ENCODE assay signal across 8 cellular contexts in genomic region chr4:7828011-7828720, GRCh38.
A peak's percentile ranks its signal among the peaks of the same experiment; 100 is the strongest.
DNase-seq lines count a peak whose midpoint lies in the region; ATAC-seq and TF ChIP-seq lines count a peak whose summit lies in the region.

No MANE protein-coding gene starts in this region.

- peak overlapping the region; percentile 81 for H3K4me2 ChIP-seq in IMR-90 (ENCODE audit: low read depth, low read length)

- peaks cover 40% of the 10 kb centered on the region for H3K36me3 ChIP-seq in IMR-90 (ENCODE audit: control insufficient read depth, insufficient read depth, low read length)

- H2BK20ac ChIP-seq in IMR-90 (ENCODE audit: low read depth, low read length) = peak overlapping the region; percentile 80

- BruUV-seq in IMR-90 (replicated peaks; lab: Mats Ljungman, UMichigan) = no TSS peak

- peak overlapping the region; percentile 83 for H2AK5ac ChIP-seq in IMR-90 (ENCODE audit: low read depth, low read length)

- H2BK15ac ChIP-seq in IMR-90 (ENCODE audit: low read depth, low read length) = peak overlapping the region; percentile 13; the same call in 1 of the 3 replicates

- H3K4me3 ChIP-seq in IMR-90 (ENCODE audit: insufficient read depth, low read depth, low read length) = no peak overlapping the region

- H3K9me1 ChIP-seq in IMR-90 (ENCODE audit: insufficient read depth, low read length) = peaks cover 27% of the 10 kb centered on the region

- peak overlapping the region; percentile 80 for H2AK9ac ChIP-seq in IMR-90 (replicated peaks; ENCODE audit: low read depth, low read length, poor library complexity)

- dilution Hi-C loops in IMR-90 (cut with HindIII; ENCODE audit: low sequenced_read_pairs, unreplicated experiment) = no loop called here

- CTCF ChIA-PET in IMR-90 (lab: Yijun Ruan, JAX) = interaction anchor here (1.4 to 2.2 kb wide), 2 partner anchors 16 to 24 kb away, joined by 3 to 6 read pairs; no protein-coding TSS in a partner anchor

- peak overlapping the region; percentile 7 for H3K18ac ChIP-seq in IMR-90 (ENCODE audit: low read depth, low read length)

- H3K9ac ChIP-seq in IMR-90 (ENCODE audit: low read depth, low read length) = peak overlapping the region; percentile 51

- intact Hi-C loops in IMR-90 (cut with micrococcal nuclease) = loop anchor here (2.0 kb wide), 1 partner anchor 15 kb away; no protein-coding TSS in a partner anchor

- WGBS in IMR-90 (ENCODE audit: extremely low coverage in 2 of 2, insufficient read length in 1 of 2), 2 experiments = 86% methylated on average over 1 of the region's 13 CpGs; no CpG with 5 or more reads in 1 of the 2 experiments

- H3K27ac ChIP-seq in IMR-90 (ENCODE audit: insufficient read depth, low read length) (peak overlapping the region; percentile 79), cingulate gyrus (ENCODE audit: low read depth, low read length) (peak overlapping the region; percentile 82)

- peaks cover 32% of the 10 kb centered on the region for H4K20me1 ChIP-seq in IMR-90 (ENCODE audit: insufficient read depth, low read length)

- no peak overlapping the region for H4K5ac ChIP-seq in IMR-90 (ENCODE audit: low read depth, low read length)

- H3K79me1 ChIP-seq in IMR-90 (ENCODE audit: low read depth in 1 of 2, low read length in 2 of 2) = peaks cover 39 to 75% of the 10 kb centered on the region in 2 experiments

- H4K8ac ChIP-seq in IMR-90 (ENCODE audit: low read depth in 2 of 2, low read length in 2 of 2) = peak overlapping the region in 1 of 2 experiments; percentile 32; a peak in 2 of 4 replicates

- peaks cover 34% of the 10 kb centered on the region for H3K4me1 ChIP-seq in IMR-90 (ENCODE audit: control insufficient read depth, insufficient read depth, low read length)

- H3K14ac ChIP-seq in IMR-90 (replicated peaks; ENCODE audit: low read depth, low read length) = peak overlapping the region; percentile 54

- peak overlapping the region; percentile 75 for H2AFZ ChIP-seq in IMR-90 (replicated peaks; ENCODE audit: low read length, poor library complexity)

- DNase-seq in AG08396 (ENCODE audit: low spot score) (peak; percentile 79), IMR-90 (peak; percentile 100), mesenteric fat pad (ENCODE audit: low spot score) (peak; percentile 74), NCI-H1105 treated with DMSO at 0.1 percent for 48 hours (lab: John Stamatoyannopoulos, UW) (no peak)
- peak; percentile 19 for DNase-seq in activated CD4-positive, alpha-beta T cell treated with anti-CD3 and anti-CD28 coated beads for 1 hour
- peak; percentile 15 to 17 for DNase-seq in stimulated activated CD8-positive, alpha-beta memory T cell treated with anti-CD3 and anti-CD28 coated beads, Interleukin-7, amount 100 ng/mL, for 1 hour (ENCODE audit: low read depth in 2 of 2)

- no peaks in the 10 kb centered on the region for H3K27me3 ChIP-seq in IMR-90 (ENCODE audit: control insufficient read depth, insufficient read depth, low read length)

- peak; percentile 1; the same call in 1 of the 2 replicates for TF ChIP-seq RAD21 in IMR-90 (IDR thresholded peaks at IDR 0.05; ENCODE audit: low read length)

- peak overlapping the region; percentile 21 for H3K56ac ChIP-seq in IMR-90 (ENCODE audit: extremely low read depth, insufficient read depth, low read length)

- peak; percentile 87 for ATAC-seq in IMR-90 (ENCODE audit: low read depth)
- no peak for ATAC-seq in GM19328 (IDR thresholded peaks at IDR 0.05; ENCODE audit: unreplicated experiment)

- peak overlapping the region; percentile 65 for H2BK120ac ChIP-seq in IMR-90 (ENCODE audit: low read depth, low read length)

- TF ChIP-seq CTCF in IMR-90 (conservative IDR thresholded peaks at IDR 0.05; ENCODE audit: low read depth, low read length) = no peak

- peak; percentile 59; the same call in 1 of the 2 replicates for TF ChIP-seq POLR2A in IMR-90 (IDR thresholded peaks at IDR 0.05; ENCODE audit: low read depth, low read length)

- in situ Hi-C loops in IMR-90 (cut with MboI; ENCODE audit: low sequenced_read_pairs) = no loop called here

- H3K23ac ChIP-seq in IMR-90 (ENCODE audit: low read depth, low read length) = peak overlapping the region; percentile 69

- POLR2A ChIA-PET in IMR-90 (lab: Charles Lee; ENCODE audit: unreplicated experiment) = interaction anchor here (1.1 kb wide), 1 partner anchor 14 kb away, joined by 4 read pairs; no protein-coding TSS in a partner anchor

- H2BK5ac ChIP-seq in IMR-90 (ENCODE audit: low read depth, low read length, poor library complexity, severe bottlenecking) = peak overlapping the region; percentile 78

- H3K4ac ChIP-seq in IMR-90 (ENCODE audit: low read depth, low read length) = peak overlapping the region; percentile 83

- no peaks in the 10 kb centered on the region for H3K9me3 ChIP-seq in IMR-90 (ENCODE audit: control insufficient read depth, insufficient read depth, low read length)

- peak overlapping the region; percentile 61 for H4K91ac ChIP-seq in IMR-90 (ENCODE audit: insufficient read depth, low read depth, low read length)

TF ChIP-seq in IMR-90, 13 proteins besides CTCF, POLR2A, EP300 and RAD21:
- TF ChIP-seq SMC3 (IDR thresholded peaks at IDR 0.05; ENCODE audit: low read depth, low read length) (peak; percentile 5; the same call in 1 of the 2 replicates), BHLHE40 (IDR thresholded peaks at IDR 0.05; ENCODE audit: low read depth, low read length) (peak; percentile 49; the same call in 1 of the 2 replicates), RCOR1 (IDR thresholded peaks at IDR 0.05; ENCODE audit: insufficient replicate concordance, low read length) (no peak), ELK1 (IDR thresholded peaks at IDR 0.05; ENCODE audit: borderline replicate concordance, low read depth, low read length) (no peak), NFE2L2 (IDR thresholded peaks at IDR 0.05; ENCODE audit: low read depth, low read length) (peak; percentile 13; the same call in 1 of the 2 replicates), CHD1 (IDR thresholded peaks at IDR 0.05; ENCODE audit: low read depth, low read length) (0 out of 2 replicates have a peak, but pooled peaks have one; percentile 20), MAZ (IDR thresholded peaks at IDR 0.05; ENCODE audit: borderline replicate concordance, low read depth, low read length) (peak; percentile 66; the same call in 1 of the 2 replicates), FOS (IDR thresholded peaks at IDR 0.05; ENCODE audit: low read depth, low read length) (peak; percentile 61), USF2 (IDR thresholded peaks at IDR 0.05; ENCODE audit: low read depth, low read length) (no peak), MXI1 (IDR thresholded peaks at IDR 0.05; ENCODE audit: borderline replicate concordance, low read depth, low read length) (peak; percentile 73; the same call in 1 of the 2 replicates), RFX5 (IDR thresholded peaks at IDR 0.05; ENCODE audit: low read depth, low read length) (0 out of 2 replicates have a peak, but pooled peaks have one; percentile 29), MAFK (IDR thresholded peaks at IDR 0.05; ENCODE audit: low read depth, low read length) (no peak), CEBPB (IDR thresholded peaks at IDR 0.05; ENCODE audit: low read depth, low read length) (peak; percentile 94)
TF ChIP-seq in IMR-90: peak in this region for 9.
